Comparison of ENCODE assay signal across 20 cellular contexts in the genomic region with DNA sequence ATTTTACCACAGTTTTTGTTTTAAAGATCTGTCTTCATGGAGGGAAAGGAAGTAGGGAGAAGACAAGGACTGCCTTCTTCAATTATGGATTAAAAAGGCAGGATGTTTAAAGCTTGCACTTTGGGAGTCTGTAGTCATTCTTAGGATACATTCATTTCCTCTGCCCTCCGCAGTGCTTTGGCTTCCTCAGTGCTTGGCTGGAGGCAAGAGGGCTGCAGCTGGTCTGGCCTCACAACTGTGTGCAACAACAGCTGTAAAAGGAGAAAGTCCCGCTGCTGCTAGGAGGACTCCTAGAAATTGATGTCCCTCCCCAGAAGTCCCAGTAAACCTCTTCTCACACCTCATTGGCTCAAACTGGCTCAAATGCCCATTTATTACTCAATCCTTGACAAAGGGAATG.
"Had no signal": no experiment of that assay in that cellular context is flagged by ENCODE, and none has a peak within 500 bp of the region (broad histone marks: within the 10 kb centered on the region; RNA-seq: fewer than 3 reads in every experiment).

No MANE protein-coding gene starts in this region.

- H3K4me1 Mint-ChIP-seq: activated T-helper 17 cell treated with anti-CD3 and anti-CD28 coated beads, Interleukin-2, amount 50 U/mL, for 72 hours; central memory CD8-positive, alpha-beta T cell; stimulated activated naive B cell treated with anti-CD40 and anti-IgM and Interleukin-4, amounts not matched to agents 10 μg/mL and 1 μg/mL and 100 μg/mL, for 72 hours; T-cell had no signal

- H3K27ac ChIP-seq: adrenal gland, dorsolateral prefrontal cortex, foreskin keratinocyte, neutrophil, sigmoid colon, transverse colon, vagina had no signal

- ATAC-seq: activated T-helper 17 cell treated with anti-CD3 and anti-CD28 coated beads, Interleukin-2, amount 50 U/mL, for 72 hours; foreskin keratinocyte; natural killer cell treated with Interleukin-12 subunit alpha and Interleukin-12 subunit beta and Interleukin-15 and Interleukin-18, amount 100 ng/mL, for 72 hours; stimulated activated naive B cell treated with anti-CD40 and anti-IgM and Interleukin-4, amounts not matched to agents 10 μg/mL and 1 μg/mL and 100 μg/mL, for 72 hours; T-cell had no signal

- H3K9me3 ChIP-seq: adrenal gland, neutrophil, sigmoid colon, transverse colon, vagina had no signal

- H3K9me3 Mint-ChIP-seq: activated T-cell treated with anti-CD3 and anti-CD28 coated beads, Interleukin-2, amount 50 U/mL, for 24 hours; activated T-helper 17 cell treated with anti-CD3 and anti-CD28 coated beads, Interleukin-2, amount 50 U/mL, for 72 hours; central memory CD8-positive, alpha-beta T cell; natural killer cell treated with Interleukin-12 subunit alpha and Interleukin-12 subunit beta and Interleukin-15 and Interleukin-18, amount 100 ng/mL, for 72 hours; stimulated activated naive B cell treated with anti-CD40 and anti-IgM and Interleukin-4, amounts not matched to agents 10 μg/mL and 1 μg/mL and 100 μg/mL, for 72 hours; T-cell; T-helper 2 cell treated with Interferon-gamma antibody and Interleukin-4, amounts not matched to agents 5 μg/mL and 100 μg/mL, for 36 hours had no signal

- H3K36me3 ChIP-seq: adrenal gland, neutrophil, sigmoid colon, transverse colon, vagina had no signal

- H3K4me1 ChIP-seq: adrenal gland, sigmoid colon, transverse colon had no signal

- H3K36me3 Mint-ChIP-seq: activated naive CD8-positive, alpha-beta T cell; natural killer cell treated with Interleukin-12 subunit alpha and Interleukin-12 subunit beta and Interleukin-15 and Interleukin-18, amount 100 ng/mL, for 72 hours; stimulated activated naive B cell treated with anti-CD40 and anti-IgM and Interleukin-4, amounts not matched to agents 10 μg/mL and 1 μg/mL and 100 μg/mL, for 72 hours; T-cell had no signal

- H3K27me3 Mint-ChIP-seq: central memory CD8-positive, alpha-beta T cell; natural killer cell treated with Interleukin-12 subunit alpha and Interleukin-12 subunit beta and Interleukin-15 and Interleukin-18, amount 100 ng/mL, for 72 hours; stimulated activated naive B cell treated with anti-CD40 and anti-IgM and Interleukin-4, amounts not matched to agents 10 μg/mL and 1 μg/mL and 100 μg/mL, for 72 hours had no signal

- H3K27me3 ChIP-seq: adrenal gland, dorsolateral prefrontal cortex, foreskin keratinocyte, sigmoid colon, transverse colon, vagina had no signal

- H3K4me3 ChIP-seq: adrenal gland, dorsolateral prefrontal cortex, sigmoid colon, transverse colon, vagina had no signal

- H3K27ac Mint-ChIP-seq: activated naive CD8-positive, alpha-beta T cell; activated T-cell treated with anti-CD3 and anti-CD28 coated beads, Interleukin-2, amount 50 U/mL, for 24 hours; activated T-helper 17 cell treated with anti-CD3 and anti-CD28 coated beads, Interleukin-2, amount 50 U/mL, for 72 hours; natural killer cell treated with Interleukin-12 subunit alpha and Interleukin-12 subunit beta and Interleukin-15 and Interleukin-18, amount 100 ng/mL, for 72 hours; stimulated activated naive B cell treated with anti-CD40 and anti-IgM and Interleukin-4, amounts not matched to agents 10 μg/mL and 1 μg/mL and 100 μg/mL, for 72 hours; T-cell; T-helper 2 cell treated with Interferon-gamma antibody and Interleukin-4, amounts not matched to agents 5 μg/mL and 100 μg/mL, for 36 hours had no signal

- H3K4me3 Mint-ChIP-seq: activated naive CD8-positive, alpha-beta T cell; activated T-cell treated with anti-CD3 and anti-CD28 coated beads, Interleukin-2, amount 50 U/mL, for 24 hours; activated T-helper 17 cell treated with anti-CD3 and anti-CD28 coated beads, Interleukin-2, amount 50 U/mL, for 72 hours; central memory CD8-positive, alpha-beta T cell; natural killer cell treated with Interleukin-12 subunit alpha and Interleukin-12 subunit beta and Interleukin-15 and Interleukin-18, amount 100 ng/mL, for 72 hours; stimulated activated naive B cell treated with anti-CD40 and anti-IgM and Interleukin-4, amounts not matched to agents 10 μg/mL and 1 μg/mL and 100 μg/mL, for 72 hours; T-cell; T-helper 2 cell treated with Interferon-gamma antibody and Interleukin-4, amounts not matched to agents 5 μg/mL and 100 μg/mL, for 36 hours had no signal

- DNase-seq: activated CD8-positive, alpha-beta memory T cell treated with anti-CD3 and anti-CD28 coated beads for 24 hours; activated CD8-positive, alpha-beta memory T cell treated with anti-CD3 and anti-CD28 coated beads, Interleukin-2, amount 50 U/mL, for 4 hours; activated T-cell treated with anti-CD3 and anti-CD28 coated beads, Interleukin-2, amount 50 U/mL, for 24 hours; adrenal gland; dorsolateral prefrontal cortex; foreskin keratinocyte; hippocampal formation; sigmoid colon; stimulated activated CD4-positive, alpha-beta T cell treated with anti-CD3 and anti-CD28 coated beads, Interleukin-2, amount 100 ng/mL, for 48 hours; stimulated activated CD8-positive, alpha-beta memory T cell treated with anti-CD3 and anti-CD28 coated beads, Interleukin-4, amount 100 ng/mL, for 48 hours; stimulated activated naive B cell treated with anti-CD40 and anti-IgM and Interleukin-4, amounts not matched to agents 10 μg/mL and 1 μg/mL and 100 μg/mL, for 72 hours; T-cell; transverse colon had no signal
